Comparison of ENCODE assay signal across 10 cellular contexts in the genomic region with DNA sequence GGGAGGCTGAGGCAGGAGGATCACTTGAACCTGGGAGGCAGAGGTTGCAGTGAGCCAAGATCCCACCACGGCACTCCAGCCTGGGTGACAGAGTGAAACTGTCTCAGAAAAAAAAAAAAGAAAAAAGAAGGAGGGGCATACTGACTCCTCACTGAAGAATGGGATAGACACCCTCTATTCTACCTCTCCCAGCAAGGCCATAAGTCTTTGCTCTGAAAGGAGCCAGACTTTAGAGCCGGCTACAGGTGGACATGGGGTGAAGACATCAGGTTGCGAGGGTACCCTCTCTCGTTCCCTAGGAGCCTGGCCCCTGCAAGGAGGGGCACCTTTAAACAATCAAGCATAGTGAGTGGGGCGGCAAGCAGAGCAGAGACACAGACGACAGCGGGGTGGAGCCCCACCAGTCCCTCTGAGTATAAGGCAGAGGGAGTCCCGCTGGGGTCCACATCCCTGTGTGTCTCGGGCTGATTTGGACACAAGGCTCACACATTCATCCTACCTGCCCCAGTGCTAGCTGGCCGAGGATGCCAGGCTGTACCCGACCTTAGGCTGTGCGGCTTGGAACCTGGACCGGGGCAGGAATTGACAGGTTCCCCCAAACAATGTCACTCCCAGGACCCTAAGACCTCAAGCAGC. TPM values are rescaled to one million over a fixed set of nuclear protein-coding genes. Genes with fewer than 3 reads are reported as not detected.
DNase-seq lines count a peak whose midpoint lies in the region; ATAC-seq, FAIRE-seq and TF ChIP-seq lines count a peak whose summit lies in the region.
"Had no signal": no experiment of that assay in that cellular context is flagged by ENCODE, and none has a peak within 500 bp of the region (broad histone marks: within the 10 kb centered on the region; RNA-seq: fewer than 3 reads in every experiment).

No MANE protein-coding gene starts in this region.

- H3K4me1 ChIP-seq in kidney (ENCODE audit: control insufficient read depth in 1 of 2, insufficient read depth in 1 of 2, low read depth in 1 of 2, low read length in 2 of 2) (peaks cover 0 to 14% of the 10 kb centered on the region in 2 donors), thyroid gland (peaks cover 0 to 22% of the 10 kb centered on the region in 2 donors), BE2C (no peaks in the 10 kb centered on the region)

- no peak for ATAC-seq in activated T-cell treated with anti-CD3 and anti-CD28 coated beads, Interleukin-2, amount 50 U/mL, for 72 hours (replicated peaks in 1 of 2)
- no peak for ATAC-seq in activated T-helper 17 cell treated with anti-CD3 and anti-CD28 coated beads, Interleukin-2, amount 50 U/mL, for 72 hours (replicated peaks)
- ATAC-seq in GM21423 (IDR thresholded peaks at IDR 0.05; ENCODE audit: unreplicated experiment), result no peak

- H3K9me3 ChIP-seq in kidney (ENCODE audit: control insufficient read depth in 1 of 2, low read length in 2 of 2), result no peaks in the 10 kb centered on the region
- no peaks in the 10 kb centered on the region for H3K9me3 ChIP-seq in thyroid gland
- H3K9me3 ChIP-seq in BE2C, result no peaks in the 10 kb centered on the region

- WGBS in thyroid gland, 2 donors, result 72 to 79% methylated on average over 12 to 13 of the region's 13 CpGs

- peaks cover 29% of the 10 kb centered on the region for H3K27me3 Mint-ChIP-seq in activated T-cell treated with anti-CD3 and anti-CD28 coated beads, Interleukin-2, amount 50 U/mL, for 24 hours
- peaks cover 5% of the 10 kb centered on the region for H3K27me3 Mint-ChIP-seq in activated T-cell treated with anti-CD3 and anti-CD28 coated beads, Interleukin-2, amount 50 U/mL, for 72 hours (ENCODE audit: low read depth)
- no peaks in the 10 kb centered on the region for H3K27me3 Mint-ChIP-seq in activated T-helper 17 cell treated with anti-CD3 and anti-CD28 coated beads, Interleukin-2, amount 50 U/mL, for 72 hours

- no peak overlapping the region for H3K4me3 Mint-ChIP-seq in activated T-cell treated with anti-CD3 and anti-CD28 coated beads, Interleukin-2, amount 50 U/mL, for 24 hours
- peak overlapping the region in 1 of 2 donors; percentile 27 for H3K4me3 Mint-ChIP-seq in activated T-cell treated with anti-CD3 and anti-CD28 coated beads, Interleukin-2, amount 50 U/mL, for 72 hours
- no peak overlapping the region for H3K4me3 Mint-ChIP-seq in activated T-helper 17 cell treated with anti-CD3 and anti-CD28 coated beads, Interleukin-2, amount 50 U/mL, for 72 hours

- H3K9me3 Mint-ChIP-seq in activated T-cell treated with anti-CD3 and anti-CD28 coated beads, Interleukin-2, amount 50 U/mL, for 24 hours, result no peaks in the 10 kb centered on the region
- no peaks in the 10 kb centered on the region for H3K9me3 Mint-ChIP-seq in activated T-cell treated with anti-CD3 and anti-CD28 coated beads, Interleukin-2, amount 50 U/mL, for 72 hours
- H3K9me3 Mint-ChIP-seq in activated T-helper 17 cell treated with anti-CD3 and anti-CD28 coated beads, Interleukin-2, amount 50 U/mL, for 72 hours, result no peaks in the 10 kb centered on the region

- peaks cover 15% of the 10 kb centered on the region for H3K4me1 Mint-ChIP-seq in activated T-cell treated with anti-CD3 and anti-CD28 coated beads, Interleukin-2, amount 50 U/mL, for 24 hours (ENCODE audit: low read depth)
- peaks cover 25% of the 10 kb centered on the region for H3K4me1 Mint-ChIP-seq in activated T-cell treated with anti-CD3 and anti-CD28 coated beads, Interleukin-2, amount 50 U/mL, for 72 hours (ENCODE audit: low read depth)
- peaks cover 18% of the 10 kb centered on the region for H3K4me1 Mint-ChIP-seq in activated T-helper 17 cell treated with anti-CD3 and anti-CD28 coated beads, Interleukin-2, amount 50 U/mL, for 72 hours

- no peak for DNase-seq in activated T-cell treated with anti-CD3 and anti-CD28 coated beads, Interleukin-2, amount 50 U/mL, for 24 hours
- no peak for DNase-seq in activated T-cell treated with anti-CD3 and anti-CD28 coated beads, Interleukin-2, amount 50 U/mL, for 72 hours
- peak; percentile 74 for DNase-seq in kidney
- no peak for DNase-seq in thyroid gland
- DNase-seq in medulla oblongata (ENCODE audit: extremely low spot score), result no peak
- no peak for DNase-seq in BE2C
- DNase-seq: foreskin melanocyte; stimulated activated naive CD4-positive, alpha-beta T cell treated with Interleukin-2 at 50 U/mL for 16 hours had no signal

- H3K4me3 ChIP-seq in kidney (ENCODE audit: low read length in 2 of 2), result peak overlapping the region; percentile 55 to 59
- H3K4me3 ChIP-seq in thyroid gland (replicated peaks in 1 of 3), result peak overlapping the region in 2 of 3 donors; percentile 6 to 53
- no peak overlapping the region for H3K4me3 ChIP-seq in BE2C (ENCODE audit: low read depth, low read length)

- FAIRE-seq in kidney (lab: Jason Lieb, UNC), result no peak

- peaks cover 38% of the 10 kb centered on the region for H3K36me3 Mint-ChIP-seq in activated T-cell treated with anti-CD3 and anti-CD28 coated beads, Interleukin-2, amount 50 U/mL, for 24 hours (ENCODE audit: low read depth)
- peaks cover 4 to 13% of the 10 kb centered on the region in 2 donors for H3K36me3 Mint-ChIP-seq in activated T-cell treated with anti-CD3 and anti-CD28 coated beads, Interleukin-2, amount 50 U/mL, for 72 hours (ENCODE audit: insufficient read depth in 2 of 2)
- H3K36me3 Mint-ChIP-seq in activated T-helper 17 cell treated with anti-CD3 and anti-CD28 coated beads, Interleukin-2, amount 50 U/mL, for 72 hours (ENCODE audit: low read depth), result peaks cover 40% of the 10 kb centered on the region

- H3K9ac ChIP-seq in kidney (ENCODE audit: low read length in 2 of 2), result no peak overlapping the region

- H3K27ac Mint-ChIP-seq in activated T-cell treated with anti-CD3 and anti-CD28 coated beads, Interleukin-2, amount 50 U/mL, for 24 hours, result peak overlapping the region; percentile 74
- no peak overlapping the region for H3K27ac Mint-ChIP-seq in activated T-cell treated with anti-CD3 and anti-CD28 coated beads, Interleukin-2, amount 50 U/mL, for 72 hours
- H3K27ac Mint-ChIP-seq in activated T-helper 17 cell treated with anti-CD3 and anti-CD28 coated beads, Interleukin-2, amount 50 U/mL, for 72 hours, result peak overlapping the region; percentile 52

- intact Hi-C loops in kidney (cut with DNase I) (no loop called here), thyroid gland (cut with DNase I) (no loop called here)

- H3K36me3 ChIP-seq in kidney (ENCODE audit: control insufficient read depth in 1 of 2, insufficient read depth in 2 of 2, low read length in 2 of 2) (peaks cover 10 to 18% of the 10 kb centered on the region in 2 donors), thyroid gland (peaks cover 14 to 15% of the 10 kb centered on the region in 2 donors), BE2C (peaks cover 37% of the 10 kb centered on the region)

- H3K27ac ChIP-seq in kidney (ENCODE audit: low read depth in 2 of 2, low read length in 2 of 2), result no peak overlapping the region
- peak overlapping the region in 1 of 3 donors; percentile 47 for H3K27ac ChIP-seq in thyroid gland

- no peak for TF ChIP-seq CTCF in kidney (IDR thresholded peaks at IDR 0.05; ENCODE audit: borderline replicate concordance, extremely low read depth, insufficient read depth)
- TF ChIP-seq CTCF in thyroid gland (IDR thresholded peaks at IDR 0.05), result no peak
- no peak for TF ChIP-seq CTCF in BE2C (IDR thresholded peaks at IDR 0.05; ENCODE audit: low read depth, low read length)

- no peak for TF ChIP-seq POLR2A in thyroid gland (IDR thresholded peaks at IDR 0.05)

- H3K27me3 ChIP-seq in thyroid gland, result no peaks in the 10 kb centered on the region
- H3K27me3 ChIP-seq in BE2C, result no peaks in the 10 kb centered on the region

RNA-seq across cellular contexts. Expression of gene GRAMD2A, which starts 1.1 kb away (rescaled TPM):
- total RNA-seq in activated T-cell treated with anti-CD3 and anti-CD28 coated beads, Interleukin-2, amount 50 U/mL, for 72 hours, result under 1 TPM in 1 of 2 donors, not detected in 1; 0.07 TPM
- total RNA-seq in activated T-helper 17 cell treated with anti-CD3 and anti-CD28 coated beads, Interleukin-2, amount 50 U/mL, for 72 hours, result under 1 TPM in 1 of 2 donors, not detected in 1; 0.50 TPM
- 5.4 TPM for total RNA-seq in kidney
- 2.7 TPM for polyA plus RNA-seq in kidney (ENCODE audit: insufficient read depth, low read depth, low replicate concordance)
- 10 to 100 TPM in 1 of 4 donors, 1 to 10 TPM in 3; 8.8 to 26.9 (median 9.0) TPM for total RNA-seq in thyroid gland
- polyA plus RNA-seq in BE2C (2012; ENCODE audit: insufficient read depth, insufficient read length, low read depth), result 0.93 TPM

RNA-seq across cellular contexts. Expression of gene PKM, which starts 34.5 kb away (rescaled TPM):
- 1,000 to 10,000 TPM; 1,066 to 1,119 TPM for total RNA-seq in activated T-cell treated with anti-CD3 and anti-CD28 coated beads, Interleukin-2, amount 50 U/mL, for 72 hours
- total RNA-seq in activated T-helper 17 cell treated with anti-CD3 and anti-CD28 coated beads, Interleukin-2, amount 50 U/mL, for 72 hours, result 1,000 to 10,000 TPM; 2,571 to 3,146 TPM
- total RNA-seq in kidney, result 1,124 TPM
- 799 TPM for polyA plus RNA-seq in kidney (ENCODE audit: insufficient read depth, low read depth, low replicate concordance)
- 100 to 1,000 TPM; 270 to 587 (median 340) TPM for total RNA-seq in thyroid gland
- 1,223 TPM for polyA plus RNA-seq in BE2C (2012; ENCODE audit: insufficient read depth, insufficient read length, low read depth)
